In the genomic region with DNA sequence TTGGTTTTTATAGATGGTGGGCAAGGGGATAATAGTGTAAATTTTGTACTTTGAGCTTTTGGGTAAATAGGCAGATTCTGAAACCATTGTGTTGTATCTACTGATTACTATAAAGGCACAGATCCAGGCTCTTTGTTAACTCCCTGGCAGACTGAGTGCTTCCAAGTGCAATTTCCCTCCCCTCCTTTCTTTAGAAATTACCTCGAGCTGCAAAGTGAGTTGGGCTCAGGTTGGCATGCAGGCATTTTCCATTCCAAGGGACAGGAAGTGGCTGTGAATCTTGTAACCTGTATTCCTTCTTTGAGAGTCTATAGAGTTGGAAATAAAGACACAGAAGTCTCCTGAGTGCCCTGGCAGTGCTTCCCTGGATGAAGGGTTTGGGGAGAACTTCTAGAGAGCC, we compare ENCODE assay signal across 1 cellular context.
TF ChIP-seq lines count a peak whose summit lies in the region.

No MANE protein-coding gene starts in this region.

TF ChIP-seq in GM23338, 12 proteins besides CTCF, POLR2A, EP300 and RAD21 (continued from another document):
- no peak for TF ChIP-seq JUNB (IDR thresholded peaks at IDR 0.05; ENCODE audit: unreplicated experiment)
- TF ChIP-seq STAT1 (IDR thresholded peaks at IDR 0.05; ENCODE audit: unreplicated experiment): no peak
